ENCODE assay signal across 33 cellular contexts in the genomic region with DNA sequence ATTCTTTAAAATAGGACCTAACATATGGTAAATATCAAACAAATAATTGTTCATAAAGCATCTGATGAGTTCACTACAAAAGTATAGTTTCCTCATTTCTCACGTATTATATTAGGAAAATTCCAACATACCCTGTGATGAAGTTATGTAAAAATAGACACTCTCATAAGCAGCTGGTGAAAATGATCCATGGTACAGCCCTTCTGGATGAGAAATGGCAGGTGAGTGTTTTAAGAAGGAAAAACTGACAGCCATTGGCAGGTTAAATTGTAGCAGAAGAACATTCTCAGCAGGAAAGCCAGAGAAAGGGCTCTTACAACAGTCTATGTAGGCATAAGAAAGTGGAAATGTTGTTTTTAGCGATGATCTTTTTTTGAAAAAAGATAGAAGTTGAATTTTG.
"Had no signal": no experiment of that assay in that cellular context is flagged by ENCODE, and none has a peak within 500 bp of the region (broad histone marks: within the 10 kb centered on the region; RNA-seq: fewer than 3 reads in every experiment).

No MANE protein-coding gene starts in this region.

- H3K27ac ChIP-seq: adrenal gland, ascending aorta, body of pancreas, brain microvascular endothelial cell had no signal

- H3K4me1 ChIP-seq: adrenal gland, ascending aorta, body of pancreas, breast epithelium had no signal

- H3K9me3 ChIP-seq: adrenal gland, ascending aorta, body of pancreas, breast epithelium had no signal

- H3K27me3 ChIP-seq: adrenal gland, ascending aorta, body of pancreas, brain microvascular endothelial cell, breast epithelium, cardiac muscle cell had no signal

- DNase-seq: activated effector memory CD4-positive, alpha-beta T cell treated with anti-CD3 and anti-CD28 coated beads, Interleukin-2, amount 50 U/mL, for 16 hours; activated effector memory CD4-positive, alpha-beta T cell treated with Interleukin-2 at 50 U/mL for 16 hours; activated gamma-delta T cell; activated gamma-delta T cell treated with Interleukin-2 at 50 U/mL for 16 hours; activated naive CD4-positive, alpha-beta T cell; activated naive CD4-positive, alpha-beta T cell treated with anti-CD3 and anti-CD28 coated beads for 36 hours; activated naive CD4-positive, alpha-beta T cell treated with anti-CD3 and anti-CD28 coated beads, Interleukin-2, amount 10 ng/mL, durations not matched to agents 7 days and 5 days; activated naive CD4-positive, alpha-beta T cell treated with anti-CD3 and anti-CD28 coated beads, Interleukin-2, amount 50 U/mL, for 16 hours; activated naive CD4-positive, alpha-beta T cell treated with Interleukin-2 at 50 U/mL for 16 hours; activated naive CD8-positive, alpha-beta T cell treated with anti-CD3 and anti-CD28 coated beads for 36 hours; activated naive CD8-positive, alpha-beta T cell treated with anti-CD3 and anti-CD28 coated beads, Interleukin-2, amount 10 ng/mL, durations not matched to agents 7 days and 5 days; activated naive CD8-positive, alpha-beta T cell treated with anti-CD3 and anti-CD28 coated beads, Interleukin-2, amount 50 U/mL, for 24 hours; activated T-cell treated with anti-CD3 and anti-CD28 coated beads for 4 hours; activated T-cell treated with anti-CD3 and anti-CD28 coated beads, Interleukin-2, amount 50 U/mL, for 1 hour; activated T-cell treated with anti-CD3 and anti-CD28 coated beads, Interleukin-2, amount 50 U/mL, for 24 hours; activated T-cell treated with anti-CD3 and anti-CD28 coated beads, Interleukin-2, amount 50 U/mL, for 4 hours; activated T-cell treated with anti-CD3 and anti-CD28 coated beads, Interleukin-2, amount 50 U/mL, for 48 hours; activated T-cell treated with anti-CD3 and anti-CD28 coated beads, Interleukin-2, amount 50 U/mL, for 72 hours; adrenal gland; amniotic stem cell; amygdala; anterior cingulate cortex; aorta; body of pancreas; brain microvascular endothelial cell; caudate nucleus; central memory CD4-positive, alpha-beta T cell; cerebellar nuclear complex had no signal

- ATAC-seq: activated naive CD4-positive, alpha-beta T cell treated with anti-CD3 and anti-CD28 coated beads, Interleukin-2, amount 50 U/mL, for 72 hours; activated naive CD8-positive, alpha-beta T cell treated with anti-CD3 and anti-CD28 coated beads, Interleukin-2, amount 50 U/mL, for 24 hours; activated T-cell treated with anti-CD3 and anti-CD28 coated beads, Interleukin-2, amount 50 U/mL, for 4 hours; activated T-cell treated with anti-CD3 and anti-CD28 coated beads, Interleukin-2, amount 50 U/mL, for 72 hours; activated T-helper 17 cell treated with anti-CD3 and anti-CD28 coated beads, Interleukin-2, amount 50 U/mL, for 72 hours; body of pancreas had no signal

- H3K36me3 ChIP-seq: adrenal gland, ascending aorta, brain microvascular endothelial cell, breast epithelium, cardiac muscle cell had no signal

- H3K4me3 ChIP-seq: adrenal gland, ascending aorta, body of pancreas, breast epithelium, cardiac muscle cell had no signal
